12 cellular contexts compared by ENCODE assay signal in genomic region chr2:43418673-43419072, GRCh38.
DNase-seq lines count a peak whose midpoint lies in the region; ATAC-seq, FAIRE-seq and TF ChIP-seq lines count a peak whose summit lies in the region.
"Had no signal": no experiment of that assay in that cellular context is flagged by ENCODE, and none has a peak within 500 bp of the region (broad histone marks: within the 10 kb centered on the region; RNA-seq: fewer than 3 reads in every experiment).

No MANE protein-coding gene starts in this region.

- H3K27ac ChIP-seq in coronary artery (peak overlapping the region; percentile 27 to 68), breast epithelium (no peak overlapping the region)
- H3K27ac ChIP-seq: SJSA1 had no signal

- FAIRE-seq in GM12891 (lab: Jason Lieb, UNC), result no peak

- H3K27ac Mint-ChIP-seq in type B pancreatic cell, result peak overlapping the region; percentile 92
- H3K27ac Mint-ChIP-seq: IgD-negative memory B cell had no signal

- H3K27me3 Mint-ChIP-seq in type B pancreatic cell, result no peaks in the 10 kb centered on the region
- H3K27me3 Mint-ChIP-seq: IgD-negative memory B cell had no signal

- H3K4me3 Mint-ChIP-seq in type B pancreatic cell, result no peak overlapping the region
- H3K4me3 Mint-ChIP-seq: IgD-negative memory B cell had no signal

- peaks cover 61% of the 10 kb centered on the region for H3K4me1 Mint-ChIP-seq in type B pancreatic cell (ENCODE audit: unreplicated experiment)

- no peaks in the 10 kb centered on the region for H3K9me3 ChIP-seq in breast epithelium
- H3K9me3 ChIP-seq: HAP-1, SJSA1 had no signal

- DNase-seq in GM12891 (ENCODE audit: insufficient read length, low spot score) (no peak), NOMO-1 treated with DMSO at 0.1 percent for 48 hours (lab: John Stamatoyannopoulos, UW; ENCODE audit: unreplicated experiment) (peak; percentile 57), coronary artery (ENCODE audit: low spot score) (no peak), type B pancreatic cell (ENCODE audit: extremely low spot score, unreplicated experiment) (no peak), amniotic stem cell (lab: John Stamatoyannopoulos, UW) (no peak), breast epithelium (ENCODE audit: low spot score in 2 of 2) (no peak)
- DNase-seq: NCI-H1092 treated with DMSO at 0.1 percent for 48 hours, NCI-H1694 treated with DMSO at 0.1 percent for 48 hours had no signal

- no peaks in the 10 kb centered on the region for H3K36me3 ChIP-seq in breast epithelium
- H3K36me3 ChIP-seq: HAP-1, SJSA1 had no signal

- TF ChIP-seq POLR2A in GM12891 (IDR thresholded peaks at IDR 0.05; ENCODE audit: low read depth, low read length), result no peak
- no peak for TF ChIP-seq POLR2A in breast epithelium (IDR thresholded peaks at IDR 0.05)

- H3K9me3 Mint-ChIP-seq in type B pancreatic cell, result no peaks in the 10 kb centered on the region
- H3K9me3 Mint-ChIP-seq: IgD-negative memory B cell had no signal

- no peaks in the 10 kb centered on the region for H3K27me3 ChIP-seq in breast epithelium
- H3K27me3 ChIP-seq: SJSA1 had no signal

- intact Hi-C loops in breast epithelium (cut with DNase I; ENCODE audit: low total_unique reads), result no loop called here

- no peak overlapping the region for H3K4me3 ChIP-seq in coronary artery
- no peak overlapping the region for H3K4me3 ChIP-seq in breast epithelium
- H3K4me3 ChIP-seq: HAP-1, SJSA1 had no signal

- ATAC-seq in GM21576 (IDR thresholded peaks at IDR 0.05; ENCODE audit: unreplicated experiment), result no peak

- peaks cover 0 to 5% of the 10 kb centered on the region in 2 donors for H3K4me1 ChIP-seq in breast epithelium
- H3K4me1 ChIP-seq: SJSA1 had no signal

- TF ChIP-seq CTCF in coronary artery (IDR thresholded peaks at IDR 0.05) (no peak), type B pancreatic cell (conservative IDR thresholded peaks at IDR 0.05) (no peak), breast epithelium (IDR thresholded peaks at IDR 0.05) (no peak)

- H3K36me3 Mint-ChIP-seq in type B pancreatic cell, result peaks cover 5% of the 10 kb centered on the region

TF ChIP-seq in GM12891, 5 proteins besides CTCF, POLR2A, EP300 and RAD21:
- TF ChIP-seq SPI1 (IDR thresholded peaks at IDR 0.05; ENCODE audit: low read depth, low read length), result peak; percentile 83
- no peak for TF ChIP-seq POU2F2 (IDR thresholded peaks at IDR 0.05; ENCODE audit: low read depth, low read length)

Comparison
In these comparisons a context has a peak if more than half of its experiments do, and no peak if none do; other contexts are left out.
1. H3K27ac ChIP-seq: peak in coronary artery (2 of 2); none in breast epithelium (0 of 2).